In the genomic region with DNA sequence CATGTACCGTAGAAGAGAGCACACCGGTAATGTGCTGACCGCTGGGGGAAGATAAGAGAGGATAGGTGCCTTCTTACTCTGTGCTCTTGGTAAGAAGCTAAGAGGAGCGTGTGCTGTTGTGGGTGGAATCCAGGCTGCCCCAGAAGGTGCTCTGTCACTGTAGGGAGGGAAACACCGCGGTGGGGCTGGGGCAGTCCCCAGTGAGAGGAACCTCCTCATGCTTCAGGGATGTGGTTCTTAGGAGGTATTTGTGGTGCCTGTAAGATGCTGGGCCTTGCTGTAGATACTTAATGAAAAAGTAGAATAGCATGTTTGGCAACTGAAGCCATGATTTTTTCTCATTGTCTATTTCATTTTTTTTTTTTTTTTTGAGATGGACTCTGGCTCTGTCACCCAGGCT, we compare ENCODE assay signal across 10 cellular contexts. TPM values are rescaled to one million over a fixed set of nuclear protein-coding genes. Genes with fewer than 3 reads are reported as not detected.
DNase-seq lines count a peak whose midpoint lies in the region; ATAC-seq, FAIRE-seq and TF ChIP-seq lines count a peak whose summit lies in the region.
"Had no signal": no experiment of that assay in that cellular context is flagged by ENCODE, and none has a peak within 500 bp of the region (broad histone marks: within the 10 kb centered on the region; RNA-seq: fewer than 3 reads in every experiment).

No MANE protein-coding gene starts in this region.

- H3K36me3 Mint-ChIP-seq in activated naive CD8-positive, alpha-beta T cell treated with anti-CD3 and anti-CD28 coated beads for 36 hours: no peaks in the 10 kb centered on the region

- ATAC-seq in GM19351 (IDR thresholded peaks at IDR 0.05; ENCODE audit: unreplicated experiment) (peak; percentile 94), HG03045 (IDR thresholded peaks at IDR 0.05; ENCODE audit: unreplicated experiment) (peak; percentile 88)
- ATAC-seq: naive thymus-derived CD4-positive, alpha-beta T cell had no signal

- DNase-seq in GM12891 (ENCODE audit: insufficient read length, low spot score) (peak; percentile 55), HT-29 (ENCODE audit: low spot score) (no peak), DMS153 (lab: John Stamatoyannopoulos, UW) (no peak), GM03348 (ENCODE audit: low spot score) (no peak), HPDE6-E6E7 (ENCODE audit: extremely low spot score) (no peak)
- DNase-seq in activated naive CD8-positive, alpha-beta T cell treated with anti-CD3 and anti-CD28 coated beads for 36 hours: peak; percentile 76

- H3K27ac Mint-ChIP-seq in activated naive CD8-positive, alpha-beta T cell treated with anti-CD3 and anti-CD28 coated beads for 36 hours: no peak overlapping the region

- H3K27me3 Mint-ChIP-seq in activated naive CD8-positive, alpha-beta T cell treated with anti-CD3 and anti-CD28 coated beads for 36 hours: peaks cover 6% of the 10 kb centered on the region

- peak; percentile 13 for FAIRE-seq in GM12891 (lab: Jason Lieb, UNC)

- no peak overlapping the region for H3K4me3 Mint-ChIP-seq in activated naive CD8-positive, alpha-beta T cell treated with anti-CD3 and anti-CD28 coated beads for 36 hours
- H3K4me3 Mint-ChIP-seq: naive thymus-derived CD4-positive, alpha-beta T cell had no signal

- H3K4me1 Mint-ChIP-seq in activated naive CD8-positive, alpha-beta T cell treated with anti-CD3 and anti-CD28 coated beads for 36 hours: peaks cover 22% of the 10 kb centered on the region

- no peak for TF ChIP-seq POLR2A in GM12891 (IDR thresholded peaks at IDR 0.05; ENCODE audit: low read depth, low read length)

- H3K9me3 Mint-ChIP-seq in activated naive CD8-positive, alpha-beta T cell treated with anti-CD3 and anti-CD28 coated beads for 36 hours: no peaks in the 10 kb centered on the region

TF ChIP-seq in GM12891, 5 proteins besides CTCF, POLR2A, EP300 and RAD21:
- 0 out of 2 replicates have a peak, but pooled peaks have one; percentile 27 for TF ChIP-seq POU2F2 (IDR thresholded peaks at IDR 0.05; ENCODE audit: low read depth, low read length)
- TF ChIP-seq TAF1 (IDR thresholded peaks at IDR 0.05; ENCODE audit: low read depth, low read length): no peak
- no peak for TF ChIP-seq PAX5 (IDR thresholded peaks at IDR 0.05; ENCODE audit: insufficient read depth, low read length, severe bottlenecking)
- 0 out of 2 replicates have a peak, but pooled peaks have one; percentile 34 for TF ChIP-seq SPI1 (IDR thresholded peaks at IDR 0.05; ENCODE audit: low read depth, low read length)
TF ChIP-seq in GM12891: peak in this region for 2.

RNA-seq across cellular contexts. Expression of a gene that starts 1.1 kb away (rescaled TPM):
- polyA plus RNA-seq in GM12891 (2012; ENCODE audit: low read depth, missing spikeins): 1.1 TPM
- total RNA-seq in activated naive CD8-positive, alpha-beta T cell treated with anti-CD3 and anti-CD28 coated beads for 36 hours: under 1 TPM; 0.52 to 0.86 TPM
- total RNA-seq in HT-29 (2014; rRNA removed; shearing (Covaris generic)): not detected in 2 replicates
- total RNA-seq: T-helper 1 cell treated with Interleukin-12 subunit alpha and Interleukin-12 subunit beta and Interleukin-4 antibody, amounts not matched to agents 30 ng/mL and 1 ng/mL, for 36 hours had no signal

RNA-seq across cellular contexts. Expression of a gene that starts 20.9 kb away (rescaled TPM):
- 3,128 TPM for polyA plus RNA-seq in GM12891 (2012; ENCODE audit: low read depth, missing spikeins)
- total RNA-seq in activated naive CD8-positive, alpha-beta T cell treated with anti-CD3 and anti-CD28 coated beads for 36 hours: 1,000 to 10,000 TPM; 1,614 to 1,631 TPM
- total RNA-seq in HT-29 (2014; rRNA removed; shearing (Covaris generic)): 1,412 and 1,563 TPM in 2 replicates

RNA-seq across cellular contexts. Expression of a gene that starts 37.9 kb away (rescaled TPM):
- polyA plus RNA-seq in GM12891 (2012; ENCODE audit: low read depth, missing spikeins): 19.1 TPM
- 10 to 100 TPM; 39.4 to 39.8 TPM for total RNA-seq in activated naive CD8-positive, alpha-beta T cell treated with anti-CD3 and anti-CD28 coated beads for 36 hours
- 20.0 and 28.1 TPM in 2 replicates for total RNA-seq in HT-29 (2014; rRNA removed; shearing (Covaris generic))

Comparison
In these comparisons a context has a peak if more than half of its experiments do, and no peak if none do; other contexts are left out.
1. DNase-seq: peak in GM12891 (single experiment) and activated naive CD8-positive, alpha-beta T cell treated with anti-CD3 and anti-CD28 coated beads for 36 hours (single experiment); none in HT-29 (single experiment), DMS153 (single experiment), GM03348 (single experiment) and HPDE6-E6E7 (single experiment).